Comparison of ENCODE assay signal across 8 cellular contexts in the genomic region with DNA sequence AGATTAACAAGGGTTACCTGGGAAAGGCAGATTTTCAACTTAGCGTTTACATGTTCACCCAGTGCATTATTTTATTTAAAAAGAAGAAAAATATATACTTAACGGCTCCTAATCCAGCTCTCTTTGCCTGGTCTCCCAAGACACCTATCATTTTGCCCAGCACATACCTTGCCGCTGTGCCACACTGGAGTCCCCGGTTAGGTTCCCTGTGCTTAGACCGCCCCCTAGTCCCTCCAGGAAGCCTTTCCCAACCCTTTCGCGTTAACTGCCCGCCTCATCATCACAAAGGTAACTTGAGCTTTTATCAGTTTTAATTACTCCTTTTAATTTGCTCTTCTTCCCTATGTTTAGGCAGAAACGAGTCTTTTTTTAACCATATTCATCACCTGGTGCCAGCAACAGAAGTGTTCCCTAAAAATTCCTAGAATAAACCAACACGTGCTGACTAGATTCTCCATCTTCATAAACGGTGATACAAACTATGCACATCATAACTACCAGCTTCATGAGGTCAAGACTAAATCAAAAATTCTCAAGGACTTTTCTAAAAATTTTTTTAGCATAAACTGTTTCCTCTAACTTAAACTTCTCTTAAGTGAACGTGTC. TPM values are rescaled to one million over a fixed set of nuclear protein-coding genes. Genes with fewer than 3 reads are reported as not detected.
A peak's percentile ranks its signal among the peaks of the same experiment; 100 is the strongest.
DNase-seq lines count a peak whose midpoint lies in the region; ATAC-seq and TF ChIP-seq lines count a peak whose summit lies in the region.

No MANE protein-coding gene starts in this region.

- H3K27ac Mint-ChIP-seq in mesothelial cell of epicardium, result peak overlapping the region; percentile 88

- peaks cover 14% of the 10 kb centered on the region for H3K4me1 Mint-ChIP-seq in mesothelial cell of epicardium

- no peaks in the 10 kb centered on the region for H3K27me3 ChIP-seq in duodenal mucosa (ENCODE audit: control insufficient read depth in 1 of 2, insufficient read depth in 2 of 2, low read length in 2 of 2)
- no peaks in the 10 kb centered on the region for H3K27me3 ChIP-seq in aorta (ENCODE audit: control insufficient read depth in 1 of 2, insufficient read depth in 2 of 2, low read length in 1 of 2)

- peak overlapping the region; percentile 86 to 90 for H3K9ac ChIP-seq in duodenal mucosa (ENCODE audit: low read depth in 1 of 2, low read length in 2 of 2)

- in situ Hi-C loops in KBM-7 (cut with MboI; ENCODE audit: low pct_unique_long_range_greater_than_20kb, low sequenced_read_pairs), result no loop called here

- ATAC-seq in aorta (ENCODE audit: low FRiP score), result peak; percentile 63

- H3K4me1 ChIP-seq in duodenal mucosa (ENCODE audit: control insufficient read depth in 1 of 2, insufficient read depth in 2 of 2, low read length in 2 of 2) (peaks cover 6% of the 10 kb centered on the region in 2 donors), aorta (ENCODE audit: control insufficient read depth in 1 of 2, insufficient read depth in 2 of 2, low read length in 2 of 2) (peaks cover 0 to 4% of the 10 kb centered on the region in 2 donors)

- H3K9me3 ChIP-seq in duodenal mucosa (ENCODE audit: control insufficient read depth in 1 of 2, low read length in 2 of 2) (no peaks in the 10 kb centered on the region), aorta (ENCODE audit: control insufficient read depth, low read length) (no peaks in the 10 kb centered on the region)

- H3K4me3 ChIP-seq in GM12864 (ENCODE audit: low read depth, low read length) (peak overlapping the region; percentile 58; the same call in 1 of the 2 replicates), duodenal mucosa (ENCODE audit: low read depth in 1 of 2, low read length in 2 of 2) (peak overlapping the region; percentile 84 to 85), aorta (ENCODE audit: low read length in 2 of 2) (peak overlapping the region; percentile 20 to 38)

- peak overlapping the region; percentile 75 for H3K4me3 Mint-ChIP-seq in mesothelial cell of epicardium

- H3K27ac ChIP-seq in duodenal mucosa (ENCODE audit: low read depth, low read length) (peak overlapping the region; percentile 93), aorta (ENCODE audit: low read depth in 1 of 2, low read length in 2 of 2) (peak overlapping the region; percentile 54 to 78)

- H3K36me3 ChIP-seq in duodenal mucosa (ENCODE audit: control insufficient read depth in 1 of 2, insufficient read depth in 2 of 2, low read length in 2 of 2), result peaks cover 4 to 25% of the 10 kb centered on the region in 2 donors
- peaks cover 4 to 6% of the 10 kb centered on the region in 2 donors for H3K36me3 ChIP-seq in aorta (ENCODE audit: control insufficient read depth in 1 of 2, insufficient read depth in 2 of 2, low read length in 1 of 2)

- TF ChIP-seq CTCF in GM12864 (IDR thresholded peaks at IDR 0.05; ENCODE audit: low read depth, low read length, missing control alignments), result no peak
- no peak for TF ChIP-seq CTCF in mesothelial cell of epicardium (IDR thresholded peaks at IDR 0.05; ENCODE audit: unreplicated experiment)

- H3K36me3 Mint-ChIP-seq in mesothelial cell of epicardium, result peaks cover 19% of the 10 kb centered on the region

- DNase-seq in 8988T (peak; percentile 46), GM12864 (ENCODE audit: low read depth) (no peak), NCI-H82 treated with DMSO at 0.1 percent for 48 hours (lab: John Stamatoyannopoulos, UW; ENCODE audit: unreplicated experiment) (peak; percentile 45), mesothelial cell of epicardium (ENCODE audit: low spot score in 2 of 2, unreplicated experiment in 2 of 2) (no peak), aorta (no peak), KBM-7 (no peak), retina (no peak)

- 21 to 32% methylated on average over 12 of the region's 12 CpGs for WGBS in aorta, 2 donors

- H3K27me3 Mint-ChIP-seq in mesothelial cell of epicardium (ENCODE audit: low read depth), result no peaks in the 10 kb centered on the region

- intact Hi-C loops in aorta (cut with DNase I), result no loop called here

- H3K9me3 Mint-ChIP-seq in mesothelial cell of epicardium, result no peaks in the 10 kb centered on the region

RNA-seq across cellular contexts. Expression of a gene that starts 19.7 kb away (rescaled TPM):
- total RNA-seq in mesothelial cell of epicardium (151 to 161 TPM (median 157 TPM) in 3 replicates), aorta (100 to 1,000 TPM in 1 of 2 donors, 10 to 100 TPM in 1; 89.8 to 101 TPM)
- 10 to 100 TPM; 39.5 to 78.1 TPM for polyA plus RNA-seq in aorta

RNA-seq across cellular contexts. Expression of a gene that starts 31.7 kb away (rescaled TPM):
- total RNA-seq in mesothelial cell of epicardium (24.3 to 24.5 TPM (median 24.4 TPM) in 3 replicates), aorta (10 to 100 TPM; 15.8 to 18.7 TPM)
- 1 to 10 TPM; 8.3 to 8.5 TPM for polyA plus RNA-seq in aorta

RNA-seq across cellular contexts. Expression of a gene that starts 43.4 kb away (rescaled TPM):
- 34.2 to 37.7 TPM (median 34.7 TPM) in 3 replicates for total RNA-seq in mesothelial cell of epicardium
- total RNA-seq in aorta, result 10 to 100 TPM; 20.8 to 24.1 TPM
- 10 to 100 TPM; 32.0 to 34.9 TPM for polyA plus RNA-seq in aorta

Comparison
In these comparisons a context has a peak if more than half of its experiments do, and no peak if none do; other contexts are left out.
1. DNase-seq: peak in 8988T (single experiment) and NCI-H82 treated with DMSO at 0.1 percent for 48 hours (single experiment); none in GM12864 (single experiment), mesothelial cell of epicardium (0 of 2), aorta (0 of 2), KBM-7 (single experiment) and retina (single experiment).
2. H3K4me3 ChIP-seq: peak in every context shown above with its lines; median percentile 84 in duodenal mucosa; 58 in GM12864; 29 in aorta.